Comparison of ENCODE assay signal across 23 cellular contexts in the genomic region with DNA sequence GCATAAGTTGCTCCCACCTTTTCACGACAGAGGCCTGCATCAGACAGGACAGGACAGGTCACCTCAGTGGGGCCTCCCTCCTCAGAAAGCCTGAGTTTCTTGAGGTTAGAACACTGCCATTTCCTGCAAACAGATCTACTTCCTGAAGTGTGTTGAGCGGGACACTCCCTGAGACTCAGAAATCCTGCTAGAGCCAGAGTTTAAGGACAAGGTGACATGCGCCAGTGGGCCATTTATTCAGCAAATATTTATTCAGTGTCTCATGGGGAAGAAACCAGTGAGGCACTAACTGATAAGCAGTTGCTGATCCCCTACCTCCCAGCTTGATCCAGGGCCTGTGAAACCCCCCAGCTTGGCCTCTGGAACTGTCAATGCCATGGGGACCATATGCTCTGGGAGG.
DNase-seq lines count a peak whose midpoint lies in the region; FAIRE-seq and TF ChIP-seq lines count a peak whose summit lies in the region.
"Had no signal": no experiment of that assay in that cellular context is flagged by ENCODE, and none has a peak within 500 bp of the region (broad histone marks: within the 10 kb centered on the region; RNA-seq: fewer than 3 reads in every experiment).

No MANE protein-coding gene starts in this region.

- H3K27me3 Mint-ChIP-seq in endodermal cell (ENCODE audit: insufficient read depth), result peaks cover 9% of the 10 kb centered on the region
- H3K27me3 Mint-ChIP-seq: activated CD4-positive, alpha-beta T cell treated with anti-CD3 and anti-CD28 coated beads, Interleukin-2, amount 10 ng/mL, durations not matched to agents 24 days and 14 days; stimulated activated naive B cell treated with anti-CD40 and anti-IgM and Interleukin-4, amounts not matched to agents 10 μg/mL and 1 μg/mL and 100 μg/mL, for 72 hours had no signal

- peak overlapping the region; percentile 97 for H3K27ac Mint-ChIP-seq in endodermal cell
- H3K27ac Mint-ChIP-seq: activated CD4-positive, alpha-beta T cell treated with anti-CD3 and anti-CD28 coated beads, Interleukin-2, amount 10 ng/mL, durations not matched to agents 24 days and 14 days; stimulated activated naive B cell treated with anti-CD40 and anti-IgM and Interleukin-4, amounts not matched to agents 10 μg/mL and 1 μg/mL and 100 μg/mL, for 72 hours had no signal

- no peak for FAIRE-seq in kidney (lab: Jason Lieb, UNC)
- FAIRE-seq: A204.1, D721Med, TTC549 had no signal

- no peaks in the 10 kb centered on the region for H3K9me3 Mint-ChIP-seq in endodermal cell
- H3K9me3 Mint-ChIP-seq: activated CD4-positive, alpha-beta T cell treated with anti-CD3 and anti-CD28 coated beads, Interleukin-2, amount 10 ng/mL, durations not matched to agents 24 days and 14 days; stimulated activated naive B cell treated with anti-CD40 and anti-IgM and Interleukin-4, amounts not matched to agents 10 μg/mL and 1 μg/mL and 100 μg/mL, for 72 hours had no signal

- H3K27me3 ChIP-seq in endodermal cell (ENCODE audit: control insufficient read depth, insufficient read depth, low read length, poor library complexity, severe bottlenecking) (no peaks in the 10 kb centered on the region), mucosa of rectum (ENCODE audit: control insufficient read depth in 2 of 2, insufficient read depth in 2 of 2, low read length in 2 of 2) (no peaks in the 10 kb centered on the region)
- H3K27me3 ChIP-seq: BE2C, right lobe of liver, tibial nerve had no signal

- H3K36me3 ChIP-seq in endodermal cell (ENCODE audit: control insufficient read depth, insufficient read depth, low read length) (no peaks in the 10 kb centered on the region), mucosa of rectum (ENCODE audit: control insufficient read depth in 2 of 2, insufficient read depth in 2 of 2, low read length in 2 of 2) (no peaks in the 10 kb centered on the region), kidney (ENCODE audit: control insufficient read depth in 1 of 2, insufficient read depth in 2 of 2, low read length in 2 of 2) (no peaks in the 10 kb centered on the region)
- H3K36me3 ChIP-seq: BE2C, HAP-1, right lobe of liver, tibial nerve had no signal

- no peak overlapping the region for H3K27ac ChIP-seq in endodermal cell (ENCODE audit: low read depth, low read length)
- H3K27ac ChIP-seq in mucosa of rectum (ENCODE audit: low read depth in 2 of 2, low read length in 2 of 2), result peak overlapping the region; percentile 59 to 61
- no peak overlapping the region for H3K27ac ChIP-seq in kidney (ENCODE audit: low read depth in 2 of 2, low read length in 2 of 2)
- H3K27ac ChIP-seq: right lobe of liver, tibial nerve had no signal

- H3K4me3 ChIP-seq in endodermal cell (ENCODE audit: low read length) (no peak overlapping the region), mucosa of rectum (ENCODE audit: low read length in 2 of 2) (no peak overlapping the region), kidney (ENCODE audit: low read length in 2 of 2) (no peak overlapping the region)
- H3K4me3 ChIP-seq: HAP-1, right lobe of liver, tibial nerve had no signal

- H3K36me3 Mint-ChIP-seq in endodermal cell (ENCODE audit: low read depth), result no peaks in the 10 kb centered on the region
- H3K36me3 Mint-ChIP-seq: stimulated activated naive B cell treated with anti-CD40 and anti-IgM and Interleukin-4, amounts not matched to agents 10 μg/mL and 1 μg/mL and 100 μg/mL, for 72 hours had no signal

- no peak for TF ChIP-seq CTCF in endodermal cell (conservative IDR thresholded peaks at IDR 0.05)
- no peak for TF ChIP-seq CTCF in kidney (IDR thresholded peaks at IDR 0.05; ENCODE audit: borderline replicate concordance, extremely low read depth, insufficient read depth)

- peak; percentile 10 for DNase-seq in activated effector memory CD4-positive, alpha-beta T cell treated with anti-CD3 and anti-CD28 coated beads, Interleukin-2, amount 50 U/mL, for 16 hours
- DNase-seq in activated effector memory CD4-positive, alpha-beta T cell treated with Interleukin-2 at 50 U/mL for 16 hours, result no peak
- DNase-seq in endodermal cell (no peak), kidney (no peak), OCI-M2 (lab: John Stamatoyannopoulos, UW; ENCODE audit: unreplicated experiment) (no peak), SW 1271 (lab: John Stamatoyannopoulos, UW) (no peak), A172 (ENCODE audit: low spot score) (no peak)
- DNase-seq: activated CD4-positive, alpha-beta T cell treated with anti-CD3 and anti-CD28 coated beads, Interleukin-2, amount 10 ng/mL, durations not matched to agents 24 days and 14 days; BE2C; foreskin fibroblast; GDM1; kidney glomerular epithelial cell; NCI-H187; NCI-H446 treated with DMSO at 0.1 percent for 48 hours; nucleus accumbens; right lobe of liver; stimulated activated naive B cell treated with anti-CD40 and anti-IgM and Interleukin-4, amounts not matched to agents 10 μg/mL and 1 μg/mL and 100 μg/mL, for 72 hours had no signal

- intact Hi-C loops in kidney (cut with DNase I), result no loop called here

- 74 to 95% methylated on average over 3 of the region's 3 CpGs for WGBS in endodermal cell (ENCODE audit: insufficient coverage in 1 of 2, insufficient read length in 1 of 2), 2 experiments

- H3K9me3 ChIP-seq in endodermal cell (ENCODE audit: control insufficient read depth, low read length) (no peaks in the 10 kb centered on the region), mucosa of rectum (ENCODE audit: control insufficient read depth in 2 of 2, low read length in 2 of 2) (no peaks in the 10 kb centered on the region), kidney (ENCODE audit: control insufficient read depth in 1 of 2, low read length in 2 of 2) (no peaks in the 10 kb centered on the region)
- H3K9me3 ChIP-seq: BE2C, HAP-1, right lobe of liver, tibial nerve had no signal

- H3K4me1 Mint-ChIP-seq in endodermal cell, result peaks cover 42% of the 10 kb centered on the region
- H3K4me1 Mint-ChIP-seq: activated CD4-positive, alpha-beta T cell treated with anti-CD3 and anti-CD28 coated beads, Interleukin-2, amount 10 ng/mL, durations not matched to agents 24 days and 14 days; stimulated activated naive B cell treated with anti-CD40 and anti-IgM and Interleukin-4, amounts not matched to agents 10 μg/mL and 1 μg/mL and 100 μg/mL, for 72 hours had no signal

- H3K4me1 ChIP-seq in endodermal cell (ENCODE audit: control insufficient read depth, insufficient read depth, low read length) (peaks cover 15% of the 10 kb centered on the region), mucosa of rectum (ENCODE audit: control insufficient read depth in 2 of 2, insufficient read depth in 2 of 2, low read length in 2 of 2) (peaks cover 6% of the 10 kb centered on the region in 2 donors), kidney (ENCODE audit: control insufficient read depth in 1 of 2, insufficient read depth in 1 of 2, low read depth in 1 of 2, low read length in 2 of 2) (peaks cover 0 to 2% of the 10 kb centered on the region in 2 donors)
- H3K4me1 ChIP-seq: BE2C, HAP-1, right lobe of liver, tibial nerve had no signal

- H3K4me3 Mint-ChIP-seq in endodermal cell, result peak overlapping the region; percentile 16
- H3K4me3 Mint-ChIP-seq: activated CD4-positive, alpha-beta T cell treated with anti-CD3 and anti-CD28 coated beads, Interleukin-2, amount 10 ng/mL, durations not matched to agents 24 days and 14 days; stimulated activated naive B cell treated with anti-CD40 and anti-IgM and Interleukin-4, amounts not matched to agents 10 μg/mL and 1 μg/mL and 100 μg/mL, for 72 hours had no signal

- peak overlapping the region; percentile 49 for H3K9ac ChIP-seq in endodermal cell (ENCODE audit: extremely low read depth, low read length, poor library complexity, severe bottlenecking)
- no peak overlapping the region for H3K9ac ChIP-seq in mucosa of rectum (ENCODE audit: low read depth in 1 of 2, low read length in 2 of 2)
- H3K9ac ChIP-seq in kidney (ENCODE audit: low read length in 2 of 2), result no peak overlapping the region

Comparison
In these comparisons a context has a peak if more than half of its experiments do, and no peak if none do; other contexts are left out.
1. H3K27ac ChIP-seq: peak in mucosa of rectum (2 of 2); none in endodermal cell (single experiment) and kidney (0 of 2).